Comparison of ENCODE assay signal across 10 cellular contexts in the genomic region with DNA sequence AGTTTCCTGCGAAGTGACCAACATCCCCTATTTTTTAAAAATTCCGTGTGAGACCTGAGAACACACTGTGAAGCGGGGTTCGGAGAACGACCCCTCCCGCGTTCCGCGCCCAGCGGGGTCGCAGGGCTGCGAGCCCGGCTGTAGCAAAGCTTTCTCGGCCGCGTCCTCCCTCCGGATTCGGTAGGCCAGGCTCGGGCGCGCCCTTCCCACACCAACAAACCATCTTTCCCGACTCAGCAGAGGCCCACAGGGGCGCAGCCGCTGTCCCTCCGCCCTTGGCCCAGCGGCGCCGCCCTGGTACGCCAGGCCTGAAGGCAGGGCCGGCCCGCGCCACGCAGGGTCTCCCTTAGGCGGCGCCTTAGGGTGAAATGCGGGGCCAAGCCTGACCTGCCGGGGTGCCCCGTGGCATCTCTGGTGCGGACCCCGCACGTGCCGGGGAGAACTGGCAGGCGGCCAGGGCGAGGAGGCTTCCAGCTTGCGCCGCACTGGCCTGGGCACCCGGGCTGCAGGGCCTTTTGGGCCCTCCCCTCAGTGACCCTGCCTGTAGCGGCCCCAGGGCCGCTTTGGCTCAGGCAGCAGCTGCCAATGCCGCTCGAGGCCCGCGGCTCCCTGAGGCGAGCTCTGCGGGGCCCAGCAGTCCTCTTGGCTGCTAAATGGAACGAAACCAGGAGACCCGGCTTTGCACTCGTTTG. TPM values are rescaled to one million over a fixed set of nuclear protein-coding genes. Genes with fewer than 3 reads are reported as not detected.
A peak's percentile ranks its signal among the peaks of the same experiment; 100 is the strongest.
DNase-seq lines count a peak whose midpoint lies in the region; ATAC-seq and TF ChIP-seq lines count a peak whose summit lies in the region.
"Had no signal": no experiment of that assay in that cellular context is flagged by ENCODE, and none has a peak within 500 bp of the region (broad histone marks: within the 10 kb centered on the region; RNA-seq: fewer than 3 reads in every experiment).

No MANE protein-coding gene starts in this region.

- no peaks in the 10 kb centered on the region for H3K36me3 ChIP-seq in right lobe of liver

- no peak for ATAC-seq in activated naive CD8-positive, alpha-beta T cell treated with anti-CD3 and anti-CD28 coated beads, Interleukin-2, amount 10 ng/mL, durations not matched to agents 7 days and 5 days (ENCODE audit: low read depth)
- peak; percentile 13 to 36 (median 28) for ATAC-seq in right lobe of liver
- ATAC-seq in stimulated activated naive CD8-positive, alpha-beta T cell treated with anti-CD3 and anti-CD28 coated beads, Interleukin-15, amount 100 ng/mL, for 72 hours, result peak; percentile 14
- no peak for ATAC-seq in GM19463 (IDR thresholded peaks at IDR 0.05; ENCODE audit: unreplicated experiment)
- no peak for ATAC-seq in HG03139 (IDR thresholded peaks at IDR 0.05; ENCODE audit: unreplicated experiment)
- ATAC-seq in HG03097 (IDR thresholded peaks at IDR 0.05; ENCODE audit: low FRiP score, unreplicated experiment), result no peak

- H3K27ac Mint-ChIP-seq in T-helper 2 cell treated with Interferon-gamma antibody and Interleukin-4, amounts not matched to agents 5 μg/mL and 100 μg/mL, for 36 hours, result no peak overlapping the region
- H3K27ac Mint-ChIP-seq in activated naive CD8-positive, alpha-beta T cell treated with anti-CD3 and anti-CD28 coated beads, Interleukin-2, amount 10 ng/mL, durations not matched to agents 7 days and 5 days, result no peak overlapping the region
- no peak overlapping the region for H3K27ac Mint-ChIP-seq in stimulated activated naive CD8-positive, alpha-beta T cell treated with anti-CD3 and anti-CD28 coated beads, Interleukin-15, amount 100 ng/mL, for 72 hours

- peak overlapping the region; percentile 54 for H3K4me3 Mint-ChIP-seq in T-helper 2 cell treated with Interferon-gamma antibody and Interleukin-4, amounts not matched to agents 5 μg/mL and 100 μg/mL, for 36 hours
- H3K4me3 Mint-ChIP-seq in activated naive CD8-positive, alpha-beta T cell treated with anti-CD3 and anti-CD28 coated beads, Interleukin-2, amount 10 ng/mL, durations not matched to agents 7 days and 5 days, result peak overlapping the region; percentile 78
- peak overlapping the region; percentile 76 to 80 for H3K4me3 Mint-ChIP-seq in stimulated activated naive CD8-positive, alpha-beta T cell treated with anti-CD3 and anti-CD28 coated beads, Interleukin-15, amount 100 ng/mL, for 72 hours

- POLR2A ChIA-PET in activated naive CD8-positive, alpha-beta T cell treated with anti-CD3 and anti-CD28 coated beads, Interleukin-2, amount 10 ng/mL, durations not matched to agents 7 days and 5 days (lab: Charles Lee), result interaction anchor here (0.7 kb wide), 1 partner anchor 10 kb away, joined by 3 read pairs; no protein-coding TSS in a partner anchor

- H3K4me3 ChIP-seq in right lobe of liver, result no peak overlapping the region

- WGBS in right lobe of liver (ENCODE audit: insufficient coverage, low coverage, low lambda C conversion rate, missing lambda C conversion rate), result 20% methylated on average over 6 of the region's 58 CpGs

- intact Hi-C loops in right lobe of liver (cut with DNase I), result no loop called here

- peaks cover 0 to 24% (median 0%) of the 10 kb centered on the region in 4 donors for H3K4me1 ChIP-seq in right lobe of liver

- no peak for DNase-seq in T-helper 2 cell treated with Interferon-gamma antibody and Interleukin-4, amounts not matched to agents 5 μg/mL and 100 μg/mL, for 36 hours (ENCODE audit: low spot score)
- DNase-seq in T-helper 2 cell (no peak), right lobe of liver (no peak)
- peak; percentile 58 for DNase-seq in activated naive CD8-positive, alpha-beta T cell treated with anti-CD3 and anti-CD28 coated beads, Interleukin-2, amount 10 ng/mL, durations not matched to agents 7 days and 5 days
- peak; percentile 17 to 34 for DNase-seq in stimulated activated naive CD8-positive, alpha-beta T cell treated with anti-CD3 and anti-CD28 coated beads, Interleukin-15, amount 100 ng/mL, for 72 hours
- DNase-seq: activated CD4-positive, alpha-beta T cell treated with anti-CD3 and anti-CD28 coated beads, Interleukin-2, amount 50 U/mL, for 4 hours; NCI-H524 treated with DMSO at 0.1 percent for 48 hours had no signal

- peaks cover 39% of the 10 kb centered on the region for H3K4me1 Mint-ChIP-seq in T-helper 2 cell treated with Interferon-gamma antibody and Interleukin-4, amounts not matched to agents 5 μg/mL and 100 μg/mL, for 36 hours (ENCODE audit: low read depth)
- H3K4me1 Mint-ChIP-seq in activated naive CD8-positive, alpha-beta T cell treated with anti-CD3 and anti-CD28 coated beads, Interleukin-2, amount 10 ng/mL, durations not matched to agents 7 days and 5 days, result peaks cover 45% of the 10 kb centered on the region
- peaks cover 61% of the 10 kb centered on the region for H3K4me1 Mint-ChIP-seq in stimulated activated naive CD8-positive, alpha-beta T cell treated with anti-CD3 and anti-CD28 coated beads, Interleukin-15, amount 100 ng/mL, for 72 hours

- H3K36me3 Mint-ChIP-seq in T-helper 2 cell treated with Interferon-gamma antibody and Interleukin-4, amounts not matched to agents 5 μg/mL and 100 μg/mL, for 36 hours (ENCODE audit: low read depth), result peaks cover 4% of the 10 kb centered on the region
- H3K36me3 Mint-ChIP-seq in activated naive CD8-positive, alpha-beta T cell treated with anti-CD3 and anti-CD28 coated beads, Interleukin-2, amount 10 ng/mL, durations not matched to agents 7 days and 5 days, result peaks cover 5% of the 10 kb centered on the region

- no peaks in the 10 kb centered on the region for H3K9me3 ChIP-seq in right lobe of liver

- TF ChIP-seq POLR2A in right lobe of liver (IDR thresholded peaks at IDR 0.05), result no peak

- TF ChIP-seq CTCF in right lobe of liver (IDR thresholded peaks at IDR 0.05), result no peak

- H3K27me3 Mint-ChIP-seq in T-helper 2 cell treated with Interferon-gamma antibody and Interleukin-4, amounts not matched to agents 5 μg/mL and 100 μg/mL, for 36 hours (ENCODE audit: low read depth), result peaks cover 85% of the 10 kb centered on the region
- peaks cover 86% of the 10 kb centered on the region for H3K27me3 Mint-ChIP-seq in activated naive CD8-positive, alpha-beta T cell treated with anti-CD3 and anti-CD28 coated beads, Interleukin-2, amount 10 ng/mL, durations not matched to agents 7 days and 5 days
- peaks cover 94% of the 10 kb centered on the region for H3K27me3 Mint-ChIP-seq in stimulated activated naive CD8-positive, alpha-beta T cell treated with anti-CD3 and anti-CD28 coated beads, Interleukin-15, amount 100 ng/mL, for 72 hours

- H3K27ac ChIP-seq in right lobe of liver, result no peak overlapping the region

- H3K27me3 ChIP-seq in right lobe of liver, result peaks cover 29 to 80% of the 10 kb centered on the region in 2 donors

- H3K9me3 Mint-ChIP-seq in T-helper 2 cell treated with Interferon-gamma antibody and Interleukin-4, amounts not matched to agents 5 μg/mL and 100 μg/mL, for 36 hours, result no peaks in the 10 kb centered on the region
- H3K9me3 Mint-ChIP-seq in activated naive CD8-positive, alpha-beta T cell treated with anti-CD3 and anti-CD28 coated beads, Interleukin-2, amount 10 ng/mL, durations not matched to agents 7 days and 5 days, result no peaks in the 10 kb centered on the region
- H3K9me3 Mint-ChIP-seq in stimulated activated naive CD8-positive, alpha-beta T cell treated with anti-CD3 and anti-CD28 coated beads, Interleukin-15, amount 100 ng/mL, for 72 hours, result no peaks in the 10 kb centered on the region

RNA-seq across cellular contexts. Expression of a gene that starts 8.3 kb away (rescaled TPM):
- not detected for total RNA-seq in activated naive CD8-positive, alpha-beta T cell treated with anti-CD3 and anti-CD28 coated beads, Interleukin-2, amount 10 ng/mL, durations not matched to agents 7 days and 5 days
- not detected for total RNA-seq in right lobe of liver

Comparison
In these comparisons a context has a peak if more than half of its experiments do, and no peak if none do; other contexts are left out.
1. DNase-seq: peak in activated naive CD8-positive, alpha-beta T cell treated with anti-CD3 and anti-CD28 coated beads, Interleukin-2, amount 10 ng/mL, durations not matched to agents 7 days and 5 days (single experiment) and stimulated activated naive CD8-positive, alpha-beta T cell treated with anti-CD3 and anti-CD28 coated beads, Interleukin-15, amount 100 ng/mL, for 72 hours (2 of 2); none in T-helper 2 cell treated with Interferon-gamma antibody and Interleukin-4, amounts not matched to agents 5 μg/mL and 100 μg/mL, for 36 hours (single experiment), T-helper 2 cell (0 of 5) and right lobe of liver (0 of 3).
2. ATAC-seq: peak in right lobe of liver (4 of 4) and stimulated activated naive CD8-positive, alpha-beta T cell treated with anti-CD3 and anti-CD28 coated beads, Interleukin-15, amount 100 ng/mL, for 72 hours (single experiment); none in activated naive CD8-positive, alpha-beta T cell treated with anti-CD3 and anti-CD28 coated beads, Interleukin-2, amount 10 ng/mL, durations not matched to agents 7 days and 5 days (single experiment), GM19463 (single experiment), HG03139 (single experiment) and HG03097 (single experiment).
3. Peak in every context shown above with its lines, with median percentiles within 50 percentile points of each other: H3K4me3 Mint-ChIP-seq.